6 cellular contexts compared by ENCODE assay signal in genomic region chr17:40063915-40064531, GRCh38. TPM values are rescaled to one million over a fixed set of nuclear protein-coding genes. Genes with fewer than 3 reads are reported as not detected.
DNase-seq lines count a peak whose midpoint lies in the region; TF ChIP-seq lines count a peak whose summit lies in the region.

No MANE protein-coding gene starts in this region.

- H2AFZ ChIP-seq in ACC112 (ENCODE audit: low read length, unreplicated experiment): no peak overlapping the region
- no peak overlapping the region for H2AFZ ChIP-seq in hepatocyte

- TF ChIP-seq CTCF in hepatocyte (IDR thresholded peaks at IDR 0.05; ENCODE audit: poor library complexity): no peak

- H3K4me1 ChIP-seq in ACC112 (ENCODE audit: control insufficient read depth, insufficient read depth, low read length, unreplicated experiment) (peaks cover 38% of the 10 kb centered on the region), SJCRH30 (peaks cover 41% of the 10 kb centered on the region), hepatocyte (ENCODE audit: insufficient read depth) (peaks cover 44% of the 10 kb centered on the region), thymus (ENCODE audit: control insufficient read depth, insufficient read depth, low read length) (peaks cover 21% of the 10 kb centered on the region)

- peak overlapping the region; percentile 94 for H3K4me2 ChIP-seq in hepatocyte

- no peaks in the 10 kb centered on the region for H3K36me3 ChIP-seq in ACC112 (ENCODE audit: insufficient read depth, low read length)
- H3K36me3 ChIP-seq in SJCRH30: no peaks in the 10 kb centered on the region
- H3K36me3 ChIP-seq in hepatocyte (replicated peaks; ENCODE audit: insufficient read depth, low read depth): no peaks in the 10 kb centered on the region
- H3K36me3 ChIP-seq in thymus (ENCODE audit: control insufficient read depth, insufficient read depth): no peaks in the 10 kb centered on the region

- no peaks in the 10 kb centered on the region for H3K9me3 ChIP-seq in SJCRH30 (replicated peaks)
- no peaks in the 10 kb centered on the region for H3K9me3 ChIP-seq in hepatocyte (ENCODE audit: low read depth)
- no peaks in the 10 kb centered on the region for H3K9me3 ChIP-seq in thymus (ENCODE audit: control insufficient read depth)

- H4K20me1 ChIP-seq in hepatocyte (ENCODE audit: insufficient read depth, poor library complexity, severe bottlenecking): peaks cover 4% of the 10 kb centered on the region

- H3K27me3 ChIP-seq in ACC112 (ENCODE audit: insufficient read depth, low read length) (no peaks in the 10 kb centered on the region), SJCRH30 (no peaks in the 10 kb centered on the region; the same call in 1 of the 2 replicates), hepatocyte (no peaks in the 10 kb centered on the region), thymus (ENCODE audit: control insufficient read depth, insufficient read depth) (no peaks in the 10 kb centered on the region)

- 30% methylated on average over 9 of the region's 9 CpGs for WGBS in hepatocyte (ENCODE audit: low lambda C conversion rate, missing lambda C conversion rate)
- 82% methylated on average over 9 of the region's 9 CpGs for WGBS in thymus

- no peaks in the 10 kb centered on the region for H3K9me2 ChIP-seq in hepatocyte (replicated peaks; ENCODE audit: insufficient read depth)

- H3K4me3 ChIP-seq in ACC112 (ENCODE audit: low read depth, low read length): peak overlapping the region; percentile 98
- peak overlapping the region; percentile 96 for H3K4me3 ChIP-seq in SJCRH30
- peak overlapping the region; percentile 100 for H3K4me3 ChIP-seq in hepatocyte
- peak overlapping the region; percentile 94 for H3K4me3 ChIP-seq in thymus (ENCODE audit: low read length)

- H3K27ac ChIP-seq in ACC112 (ENCODE audit: low read depth, low read length): no peak overlapping the region
- no peak overlapping the region for H3K27ac ChIP-seq in SJCRH30
- H3K27ac ChIP-seq in hepatocyte: peak overlapping the region; percentile 88
- H3K27ac ChIP-seq in thymus (ENCODE audit: low read depth): no peak overlapping the region

- H3K79me2 ChIP-seq in ACC112 (ENCODE audit: control insufficient read depth, insufficient read depth, low read length, unreplicated experiment): peaks cover 46% of the 10 kb centered on the region
- peaks cover 57% of the 10 kb centered on the region for H3K79me2 ChIP-seq in hepatocyte

- DNase-seq in SJCRH30 (no peak), hepatocyte (ENCODE audit: low spot score) (no peak), occipital lobe (lab: John Stamatoyannopoulos, UW) (no peak), RPMI8226 (no peak)

RNA-seq across cellular contexts. Expression of gene THRA, which starts 1.3 kb away (rescaled TPM):
- 13.3 and 14.4 TPM in 2 replicates for total RNA-seq in SJCRH30 (2014; rRNA removed; shearing (Covaris generic))
- 35.3 and 40.2 TPM in 2 replicates for total RNA-seq in hepatocyte
- 20.7 and 22.5 TPM in 2 replicates for polyA plus RNA-seq in hepatocyte
- 14.3 TPM for polyA plus RNA-seq in thymus
- 91.1 TPM for total RNA-seq in occipital lobe

RNA-seq across cellular contexts. Expression of gene MED24, which starts 9.8 kb away (rescaled TPM):
- total RNA-seq in SJCRH30 (2014; rRNA removed; shearing (Covaris generic)): 41.8 and 55.0 TPM in 2 replicates
- 55.7 and 66.8 TPM in 2 replicates for total RNA-seq in hepatocyte
- 69.8 and 69.9 TPM in 2 replicates for polyA plus RNA-seq in hepatocyte
- polyA plus RNA-seq in thymus: 49.5 TPM
- total RNA-seq in occipital lobe: 72.5 TPM

RNA-seq across cellular contexts. Expression of gene NR1D1, which starts 36.4 kb away (rescaled TPM):
- total RNA-seq in SJCRH30 (2014; rRNA removed; shearing (Covaris generic)): 1.0 and 1.4 TPM in 2 replicates
- total RNA-seq in hepatocyte (2.3 and 3.0 TPM in 2 replicates), occipital lobe (0.78 TPM)
- polyA plus RNA-seq in hepatocyte (6.9 and 7.1 TPM in 2 replicates), thymus (3.2 TPM)

RNA-seq across cellular contexts. Expression of gene CSF3, which starts 48.8 kb away (rescaled TPM):
- total RNA-seq in SJCRH30 (2014; rRNA removed; shearing (Covaris generic)): 0.55 and 1.4 TPM in 2 replicates
- 0.12 TPM in 1 of 2 replicates, not detected in the other for total RNA-seq in hepatocyte
- polyA plus RNA-seq in hepatocyte: 0.36 TPM in 1 of 2 replicates, not detected in the other
- 1.3 TPM for polyA plus RNA-seq in thymus
- 0.16 TPM for total RNA-seq in occipital lobe

RNA-seq across cellular contexts. Expression of gene MSL1, which starts 57.7 kb away (rescaled TPM):
- total RNA-seq in SJCRH30 (2014; rRNA removed; shearing (Covaris generic)): 72.9 and 76.1 TPM in 2 replicates
- total RNA-seq in hepatocyte (71.9 and 81.6 TPM in 2 replicates), occipital lobe (89.2 TPM)
- polyA plus RNA-seq in hepatocyte (26.7 and 31.4 TPM in 2 replicates), thymus (126 TPM)
